In genomic region chr16:58814348-58814801, GRCh38 we compare ENCODE assay signal across 8 cellular contexts.
DNase-seq lines count a peak whose midpoint lies in the region; ATAC-seq, FAIRE-seq and TF ChIP-seq lines count a peak whose summit lies in the region.

No MANE protein-coding gene starts in this region.

- H3K9me3 Mint-ChIP-seq in activated naive CD4-positive, alpha-beta T cell treated with anti-CD3 and anti-CD28 coated beads, Interleukin-2, amount 50 U/mL, for 24 hours: no peaks in the 10 kb centered on the region

- peak overlapping the region; percentile 62 for H3K9ac ChIP-seq in NT2/D1 (ENCODE audit: insufficient read length, low read depth)

- H3K27ac ChIP-seq in osteoblast (ENCODE audit: low read depth, low read length): no peak overlapping the region

- no peaks in the 10 kb centered on the region for H3K79me2 ChIP-seq in osteoblast (ENCODE audit: insufficient read depth, low read length)

- peak; percentile 84 for ATAC-seq in HG03103 (IDR thresholded peaks at IDR 0.05; ENCODE audit: low read depth, unreplicated experiment)

- peak overlapping the region; percentile 95 for H3K4me2 ChIP-seq in osteoblast (ENCODE audit: insufficient read depth, low read length)

- H3K4me1 Mint-ChIP-seq in activated naive CD4-positive, alpha-beta T cell treated with anti-CD3 and anti-CD28 coated beads, Interleukin-2, amount 50 U/mL, for 24 hours: peaks cover 7% of the 10 kb centered on the region

- no peaks in the 10 kb centered on the region for H3K9me3 ChIP-seq in BE2C
- no peaks in the 10 kb centered on the region for H3K9me3 ChIP-seq in NT2/D1 (ENCODE audit: insufficient read depth, low read length)
- no peaks in the 10 kb centered on the region for H3K9me3 ChIP-seq in osteoblast (ENCODE audit: low read depth, low read length)

- intact Hi-C loops in head of caudate nucleus (cut with DNase I): no loop called here

- no peaks in the 10 kb centered on the region for H3K4me1 ChIP-seq in BE2C
- no peaks in the 10 kb centered on the region for H3K4me1 ChIP-seq in NT2/D1 (ENCODE audit: insufficient read depth, insufficient read length)
- peaks cover 4% of the 10 kb centered on the region for H3K4me1 ChIP-seq in osteoblast (ENCODE audit: insufficient read depth, low read length)

- H3K27me3 ChIP-seq in BE2C (no peaks in the 10 kb centered on the region), NT2/D1 (ENCODE audit: insufficient read depth, insufficient read length) (no peaks in the 10 kb centered on the region), osteoblast (ENCODE audit: insufficient read depth, low read length) (no peaks in the 10 kb centered on the region)

- no peaks in the 10 kb centered on the region for H3K27me3 Mint-ChIP-seq in activated naive CD4-positive, alpha-beta T cell treated with anti-CD3 and anti-CD28 coated beads, Interleukin-2, amount 50 U/mL, for 24 hours

- no peaks in the 10 kb centered on the region for H3K36me3 ChIP-seq in BE2C
- no peaks in the 10 kb centered on the region for H3K36me3 ChIP-seq in NT2/D1 (ENCODE audit: insufficient read depth, insufficient read length, low read length)
- no peaks in the 10 kb centered on the region for H3K36me3 ChIP-seq in osteoblast (ENCODE audit: insufficient read depth, low read length)

- FAIRE-seq in GM18507 (lab: Jason Lieb, UNC): peak; percentile 81

- H3K4me3 ChIP-seq in BE2C (ENCODE audit: low read depth, low read length): peak overlapping the region; percentile 39
- peak overlapping the region; percentile 22 for H3K4me3 ChIP-seq in NT2/D1 (ENCODE audit: insufficient read length, low read depth)
- H3K4me3 ChIP-seq in osteoblast (ENCODE audit: insufficient read depth, low read length): peak overlapping the region; percentile 67

- H4K20me1 ChIP-seq in osteoblast (ENCODE audit: insufficient read depth, low read length): no peaks in the 10 kb centered on the region

- TF ChIP-seq CTCF in BE2C (IDR thresholded peaks at IDR 0.05; ENCODE audit: low read depth, low read length) (peak; percentile 96), osteoblast (IDR thresholded peaks at IDR 0.05; ENCODE audit: extremely low read depth, low read depth, low read length) (peak; percentile 95)

- peak overlapping the region; percentile 99 for H2AFZ ChIP-seq in osteoblast (ENCODE audit: low read length)

- H3K4me3 Mint-ChIP-seq in activated naive CD4-positive, alpha-beta T cell treated with anti-CD3 and anti-CD28 coated beads, Interleukin-2, amount 50 U/mL, for 24 hours: peak overlapping the region; percentile 53

- peak; percentile 55 for DNase-seq in BE2C
- peak; percentile 23 for DNase-seq in GM18507 (ENCODE audit: extremely low spot score, insufficient read length, low read depth)
- DNase-seq in NT2/D1 (ENCODE audit: low read depth, low spot score): peak; percentile 32
- peak; percentile 26 to 83 (median 60) for DNase-seq in head of caudate nucleus
- DNase-seq in osteoblast (ENCODE audit: insufficient read length, low spot score, missing footprints): peak; percentile 82
- DNase-seq in cortex of kidney (lab: John Stamatoyannopoulos, UW): no peak

- H3K36me3 Mint-ChIP-seq in activated naive CD4-positive, alpha-beta T cell treated with anti-CD3 and anti-CD28 coated beads, Interleukin-2, amount 50 U/mL, for 24 hours: no peaks in the 10 kb centered on the region

- no peak overlapping the region for H3K27ac Mint-ChIP-seq in activated naive CD4-positive, alpha-beta T cell treated with anti-CD3 and anti-CD28 coated beads, Interleukin-2, amount 50 U/mL, for 24 hours
